24 cellular contexts compared by ENCODE assay signal in the genomic region with DNA sequence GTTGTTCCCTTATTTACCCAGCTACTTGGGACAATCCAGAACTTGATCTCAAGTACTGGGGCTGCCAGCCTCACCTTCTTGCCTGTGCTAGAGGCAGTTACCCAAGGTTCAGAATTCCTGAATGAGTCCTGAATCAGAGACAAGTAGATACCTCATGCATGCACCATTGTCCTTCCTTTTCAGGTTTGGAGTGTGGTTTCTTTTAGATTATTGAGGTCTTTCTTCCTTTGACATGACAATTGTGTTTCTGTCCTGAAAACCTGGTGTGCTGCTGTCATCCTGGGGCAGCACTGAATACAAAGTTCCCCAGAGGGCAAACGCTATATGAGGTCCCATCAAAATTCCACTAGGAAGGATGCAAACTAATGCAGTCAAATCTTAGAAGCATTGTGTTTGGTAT. TPM values are rescaled to one million over a fixed set of nuclear protein-coding genes. Genes with fewer than 3 reads are reported as not detected.
"Had no signal": no experiment of that assay in that cellular context is flagged by ENCODE, and none has a peak within 500 bp of the region (broad histone marks: within the 10 kb centered on the region; RNA-seq: fewer than 3 reads in every experiment).

No MANE protein-coding gene starts in this region.

- ATAC-seq: left ventricle myocardium superior; natural killer cell treated with Interleukin-12 subunit alpha and Interleukin-12 subunit beta and Interleukin-15 and Interleukin-18, amount 100 ng/mL, for 72 hours; right cardiac atrium; stimulated activated naive CD8-positive, alpha-beta T cell treated with anti-CD3 and anti-CD28 coated beads, Interleukin-15, Interleukin-2, amounts not matched to agents 100 U/mL and 50 U/mL, for 24 hours had no signal

- H3K27ac Mint-ChIP-seq: activated naive CD4-positive, alpha-beta T cell treated with anti-CD3 and anti-CD28 coated beads, Interleukin-2, amount 10 ng/mL, durations not matched to agents 7 days and 5 days; activated naive CD8-positive, alpha-beta T cell treated with anti-CD3 and anti-CD28 coated beads, Interleukin-2, amount 10 ng/mL, durations not matched to agents 7 days and 5 days; brain; endodermal cell; memory B cell; natural killer cell treated with Interleukin-12 subunit alpha and Interleukin-12 subunit beta and Interleukin-15 and Interleukin-18, amount 100 ng/mL, for 72 hours; type B pancreatic cell had no signal

- H3K4me3 Mint-ChIP-seq: activated naive CD4-positive, alpha-beta T cell treated with anti-CD3 and anti-CD28 coated beads, Interleukin-2, amount 10 ng/mL, durations not matched to agents 7 days and 5 days; activated naive CD8-positive, alpha-beta T cell treated with anti-CD3 and anti-CD28 coated beads, Interleukin-2, amount 10 ng/mL, durations not matched to agents 7 days and 5 days; brain; endodermal cell; memory B cell; natural killer cell treated with Interleukin-12 subunit alpha and Interleukin-12 subunit beta and Interleukin-15 and Interleukin-18, amount 100 ng/mL, for 72 hours; type B pancreatic cell had no signal

- H3K36me3 Mint-ChIP-seq: activated naive CD4-positive, alpha-beta T cell treated with anti-CD3 and anti-CD28 coated beads, Interleukin-2, amount 10 ng/mL, durations not matched to agents 7 days and 5 days; activated naive CD8-positive, alpha-beta T cell treated with anti-CD3 and anti-CD28 coated beads, Interleukin-2, amount 10 ng/mL, durations not matched to agents 7 days and 5 days; brain; memory B cell; natural killer cell treated with Interleukin-12 subunit alpha and Interleukin-12 subunit beta and Interleukin-15 and Interleukin-18, amount 100 ng/mL, for 72 hours; type B pancreatic cell had no signal

- H3K36me3 ChIP-seq: ascending aorta, esophagus squamous epithelium, thoracic aorta, uterus had no signal

- DNase-seq: activated CD4-positive, alpha-beta T cell treated with anti-CD3 and anti-CD28 coated beads for 48 hours; activated CD4-positive, alpha-beta T cell treated with anti-CD3 and anti-CD28 coated beads, Interleukin-2, amount 50 U/mL, for 48 hours; activated CD8-positive, alpha-beta memory T cell treated with anti-CD3 and anti-CD28 coated beads, Interleukin-2, amount 50 U/mL, for 4 hours; activated gamma-delta T cell; activated naive CD4-positive, alpha-beta T cell treated with anti-CD3 and anti-CD28 coated beads, Interleukin-2, amount 10 ng/mL, durations not matched to agents 7 days and 5 days; activated naive CD8-positive, alpha-beta T cell treated with anti-CD3 and anti-CD28 coated beads, Interleukin-2, amount 10 ng/mL, durations not matched to agents 7 days and 5 days; activated T-cell treated with anti-CD3 and anti-CD28 coated beads, Interleukin-2, amount 50 U/mL, for 1 hour; caudate nucleus; endodermal cell; esophagus squamous epithelium; left ventricle myocardium superior; right cardiac atrium; stimulated activated CD4-positive, alpha-beta T cell treated with anti-CD3 and anti-CD28 coated beads, Interleukin-2, amount 100 ng/mL, for 48 hours; stimulated activated naive CD8-positive, alpha-beta T cell treated with anti-CD3 and anti-CD28 coated beads, Interleukin-15, Interleukin-2, amounts not matched to agents 100 U/mL and 50 U/mL, for 24 hours; T-helper 1 cell; uterus had no signal

- H3K27ac ChIP-seq: ascending aorta, esophagus squamous epithelium, thoracic aorta, uterus, VCaP had no signal

- H3K9me3 Mint-ChIP-seq: activated naive CD4-positive, alpha-beta T cell treated with anti-CD3 and anti-CD28 coated beads, Interleukin-2, amount 10 ng/mL, durations not matched to agents 7 days and 5 days; activated naive CD8-positive, alpha-beta T cell treated with anti-CD3 and anti-CD28 coated beads, Interleukin-2, amount 10 ng/mL, durations not matched to agents 7 days and 5 days; brain; endodermal cell; memory B cell; natural killer cell treated with Interleukin-12 subunit alpha and Interleukin-12 subunit beta and Interleukin-15 and Interleukin-18, amount 100 ng/mL, for 72 hours had no signal

- H3K9me3 ChIP-seq: ascending aorta, esophagus squamous epithelium, thoracic aorta, uterus had no signal

- H3K4me3 ChIP-seq: ascending aorta, esophagus squamous epithelium, thoracic aorta, uterus had no signal

- H3K27me3 ChIP-seq: ascending aorta, esophagus squamous epithelium, uterus had no signal

RNA-seq across cellular contexts. Expression of gene CXCL2, which starts 3.5 kb away (rescaled TPM):
- total RNA-seq: activated CD8-positive, alpha-beta memory T cell treated with anti-CD3 and anti-CD28 coated beads for 36 hours had no signal

RNA-seq across cellular contexts. Expression of gene CXCL3, which starts 57.0 kb away (rescaled TPM):
- total RNA-seq: activated CD8-positive, alpha-beta memory T cell treated with anti-CD3 and anti-CD28 coated beads for 36 hours; ascending aorta; natural killer cell treated with Interleukin-12 subunit alpha and Interleukin-12 subunit beta and Interleukin-15 and Interleukin-18, amount 100 ng/mL, for 72 hours had no signal
